ENCODE assay signal across 20 cellular contexts in the genomic region with DNA sequence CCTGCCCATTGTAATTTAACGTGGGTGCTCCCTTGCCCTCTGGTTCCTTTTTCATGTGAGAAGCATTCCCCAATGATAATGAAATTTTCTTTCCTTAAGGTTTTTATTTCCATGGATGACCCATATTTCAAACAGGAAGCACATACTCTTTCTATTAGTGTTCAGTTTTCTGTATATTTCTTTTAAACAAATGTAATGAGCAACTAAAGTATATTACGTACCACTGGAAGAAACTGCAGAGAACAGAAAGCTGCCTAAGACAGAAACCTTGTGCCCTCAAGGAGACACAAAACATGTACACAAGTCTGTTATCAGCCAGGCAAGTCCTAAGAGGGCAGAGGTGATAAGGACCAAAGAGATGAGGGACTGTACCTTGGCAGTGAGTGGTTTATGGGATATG.
"Had no signal": no experiment of that assay in that cellular context is flagged by ENCODE, and none has a peak within 500 bp of the region (broad histone marks: within the 10 kb centered on the region; RNA-seq: fewer than 3 reads in every experiment).

No MANE protein-coding gene starts in this region.

- H3K27ac ChIP-seq: dorsolateral prefrontal cortex, parathyroid adenoma, right atrium auricular region, suprapubic skin had no signal

- ATAC-seq: left lobe of liver; natural killer cell; sciatic nerve; stimulated activated naive CD8-positive, alpha-beta T cell treated with anti-CD3 and anti-CD28 coated beads, Interleukin-15, amount 100 ng/mL, for 72 hours had no signal

- DNase-seq: effector CD4-positive, alpha-beta T cell; hypothalamus; kidney; natural killer cell; occipital lobe; stimulated activated CD4-positive, alpha-beta T cell treated with anti-CD3 and anti-CD28 coated beads, Interleukin-12 subunit alpha, Interleukin-12 subunit beta, amount 100 ng/mL, for 4 hours; stimulated activated CD4-positive, alpha-beta T cell treated with anti-CD3 and anti-CD28 coated beads, Interleukin-1b, Interleukin-23, amount 100 ng/mL, for 48 hours; stimulated activated CD4-positive, alpha-beta T cell treated with anti-CD3 and anti-CD28 coated beads, Interleukin-4, amount 100 ng/mL, for 1 hour; stimulated activated CD8-positive, alpha-beta memory T cell treated with anti-CD3 and anti-CD28 coated beads, Interleukin-4, amount 100 ng/mL, for 48 hours; stimulated activated naive CD4-positive, alpha-beta T cell; stimulated activated naive CD8-positive, alpha-beta T cell treated with anti-CD3 and anti-CD28 coated beads, Interleukin-15, amount 100 ng/mL, for 72 hours; trophoblast cell had no signal

- H3K9me3 ChIP-seq: right atrium auricular region, suprapubic skin had no signal

- H3K36me3 ChIP-seq: right atrium auricular region, suprapubic skin had no signal

- H3K9ac ChIP-seq: parathyroid adenoma had no signal

- H3K4me3 ChIP-seq: dorsolateral prefrontal cortex, lung, right atrium auricular region, smooth muscle cell, suprapubic skin had no signal

- H2AFZ ChIP-seq: parathyroid adenoma had no signal

- H3K4me1 ChIP-seq: parathyroid adenoma, right atrium auricular region, suprapubic skin had no signal

- H3K4me2 ChIP-seq: smooth muscle cell had no signal

- H3K27me3 ChIP-seq: dorsolateral prefrontal cortex, right atrium auricular region, suprapubic skin had no signal
